ENCODE assay signal across 1 cellular context in the genomic region with DNA sequence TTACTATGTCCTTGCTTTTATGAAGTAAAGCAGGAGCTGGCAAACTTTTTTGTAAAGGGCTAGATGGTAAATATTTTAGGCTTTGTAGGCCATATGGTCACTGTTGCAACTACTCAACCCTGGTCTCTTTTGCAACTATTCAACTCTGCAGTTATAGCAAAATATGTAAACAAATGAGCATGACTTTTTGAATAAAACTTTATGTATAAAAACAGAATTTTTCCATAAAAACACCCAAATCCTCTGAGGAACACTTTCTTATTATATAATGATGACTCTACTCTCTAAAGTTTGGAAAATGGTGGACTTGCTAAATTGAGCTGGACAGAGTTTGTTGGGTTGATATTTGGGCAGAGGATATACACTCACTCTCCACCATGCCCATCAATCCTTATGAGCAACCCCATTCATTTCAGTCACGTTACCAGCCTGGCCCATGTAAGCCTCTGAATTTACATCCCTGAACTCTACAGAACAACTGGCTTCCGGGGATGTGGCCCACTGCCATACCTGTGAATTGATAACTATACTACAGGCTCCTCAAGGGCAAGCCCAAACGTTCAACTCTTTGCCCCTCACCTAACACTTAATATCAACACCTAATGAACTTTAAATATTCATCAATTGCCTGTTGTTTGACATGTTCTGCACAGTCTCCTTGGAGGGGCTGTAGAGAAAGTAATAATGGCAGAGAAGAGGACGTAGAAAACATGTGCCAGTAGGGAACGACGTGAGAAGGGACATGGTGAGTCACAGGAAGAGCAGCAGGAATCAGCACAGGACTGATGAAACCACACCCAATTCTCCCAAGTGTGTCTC.
TF ChIP-seq lines count a peak whose summit lies in the region.

No MANE protein-coding gene starts in this region.

TF ChIP-seq in K562, 482 proteins besides CTCF, POLR2A, EP300 and RAD21 (continued from another document and continues in another):
- TF ChIP-seq, protein P1, sequence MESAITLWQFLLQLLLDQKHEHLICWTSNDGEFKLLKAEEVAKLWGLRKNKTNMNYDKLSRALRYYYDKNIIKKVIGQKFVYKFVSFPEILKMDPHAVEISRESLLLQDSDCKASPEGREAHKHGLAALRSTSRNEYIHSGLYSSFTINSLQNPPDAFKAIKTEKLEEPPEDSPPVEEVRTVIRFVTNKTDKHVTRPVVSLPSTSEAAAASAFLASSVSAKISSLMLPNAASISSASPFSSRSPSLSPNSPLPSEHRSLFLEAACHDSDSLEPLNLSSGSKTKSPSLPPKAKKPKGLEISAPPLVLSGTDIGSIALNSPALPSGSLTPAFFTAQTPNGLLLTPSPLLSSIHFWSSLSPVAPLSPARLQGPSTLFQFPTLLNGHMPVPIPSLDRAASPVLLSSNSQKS (CRISPR knock-in tag; IDR thresholded peaks at IDR 0.05), result no peak
- no peak for TF ChIP-seq FOXM1 (IDR thresholded peaks at IDR 0.05; ENCODE audit: low read depth)
- TF ChIP-seq FOXM1 (CRISPR knock-in tag; IDR thresholded peaks at IDR 0.05; ENCODE audit: low read depth), result no peak
- TF ChIP-seq NFXL1 (CRISPR knock-in tag; IDR thresholded peaks at IDR 0.05), result no peak; the same call in 1 of the 2 replicates
- TF ChIP-seq, protein P2, sequence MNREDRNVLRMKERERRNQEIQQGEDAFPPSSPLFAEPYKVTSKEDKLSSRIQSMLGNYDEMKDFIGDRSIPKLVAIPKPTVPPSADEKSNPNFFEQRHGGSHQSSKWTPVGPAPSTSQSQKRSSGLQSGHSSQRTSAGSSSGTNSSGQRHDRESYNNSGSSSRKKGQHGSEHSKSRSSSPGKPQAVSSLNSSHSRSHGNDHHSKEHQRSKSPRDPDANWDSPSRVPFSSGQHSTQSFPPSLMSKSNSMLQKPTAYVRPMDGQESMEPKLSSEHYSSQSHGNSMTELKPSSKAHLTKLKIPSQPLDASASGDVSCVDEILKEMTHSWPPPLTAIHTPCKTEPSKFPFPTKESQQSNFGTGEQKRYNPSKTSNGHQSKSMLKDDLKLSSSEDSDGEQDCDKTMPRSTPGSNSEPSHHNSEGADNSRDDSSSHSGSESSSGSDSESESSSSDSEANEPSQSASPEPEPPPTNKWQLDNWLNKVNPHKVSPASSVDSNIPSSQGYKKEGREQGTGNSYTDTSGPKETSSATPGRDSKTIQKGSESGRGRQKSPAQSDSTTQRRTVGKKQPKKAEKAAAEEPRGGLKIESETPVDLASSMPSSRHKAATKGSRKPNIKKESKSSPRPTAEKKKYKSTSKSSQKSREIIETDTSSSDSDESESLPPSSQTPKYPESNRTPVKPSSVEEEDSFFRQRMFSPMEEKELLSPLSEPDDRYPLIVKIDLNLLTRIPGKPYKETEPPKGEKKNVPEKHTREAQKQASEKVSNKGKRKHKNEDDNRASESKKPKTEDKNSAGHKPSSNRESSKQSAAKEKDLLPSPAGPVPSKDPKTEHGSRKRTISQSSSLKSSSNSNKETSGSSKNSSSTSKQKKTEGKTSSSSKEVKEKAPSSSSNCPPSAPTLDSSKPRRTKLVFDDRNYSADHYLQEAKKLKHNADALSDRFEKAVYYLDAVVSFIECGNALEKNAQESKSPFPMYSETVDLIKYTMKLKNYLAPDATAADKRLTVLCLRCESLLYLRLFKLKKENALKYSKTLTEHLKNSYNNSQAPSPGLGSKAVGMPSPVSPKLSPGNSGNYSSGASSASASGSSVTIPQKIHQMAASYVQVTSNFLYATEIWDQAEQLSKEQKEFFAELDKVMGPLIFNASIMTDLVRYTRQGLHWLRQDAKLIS (CRISPR knock-in tag; IDR thresholded peaks at IDR 0.05), result no peak
- TF ChIP-seq RNF2 (IDR thresholded peaks at IDR 0.05), result no peak
- TF ChIP-seq, protein P3, sequence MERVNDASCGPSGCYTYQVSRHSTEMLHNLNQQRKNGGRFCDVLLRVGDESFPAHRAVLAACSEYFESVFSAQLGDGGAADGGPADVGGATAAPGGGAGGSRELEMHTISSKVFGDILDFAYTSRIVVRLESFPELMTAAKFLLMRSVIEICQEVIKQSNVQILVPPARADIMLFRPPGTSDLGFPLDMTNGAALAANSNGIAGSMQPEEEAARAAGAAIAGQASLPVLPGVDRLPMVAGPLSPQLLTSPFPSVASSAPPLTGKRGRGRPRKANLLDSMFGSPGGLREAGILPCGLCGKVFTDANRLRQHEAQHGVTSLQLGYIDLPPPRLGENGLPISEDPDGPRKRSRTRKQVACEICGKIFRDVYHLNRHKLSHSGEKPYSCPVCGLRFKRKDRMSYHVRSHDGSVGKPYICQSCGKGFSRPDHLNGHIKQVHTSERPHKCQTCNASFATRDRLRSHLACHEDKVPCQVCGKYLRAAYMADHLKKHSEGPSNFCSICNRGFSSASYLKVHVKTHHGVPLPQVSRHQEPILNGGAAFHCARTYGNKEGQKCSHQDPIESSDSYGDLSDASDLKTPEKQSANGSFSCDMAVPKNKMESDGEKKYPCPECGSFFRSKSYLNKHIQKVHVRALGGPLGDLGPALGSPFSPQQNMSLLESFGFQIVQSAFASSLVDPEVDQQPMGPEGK (CRISPR knock-in tag; IDR thresholded peaks at IDR 0.05; ENCODE audit: borderline replicate concordance), result no peak
- TF ChIP-seq, protein P4, sequence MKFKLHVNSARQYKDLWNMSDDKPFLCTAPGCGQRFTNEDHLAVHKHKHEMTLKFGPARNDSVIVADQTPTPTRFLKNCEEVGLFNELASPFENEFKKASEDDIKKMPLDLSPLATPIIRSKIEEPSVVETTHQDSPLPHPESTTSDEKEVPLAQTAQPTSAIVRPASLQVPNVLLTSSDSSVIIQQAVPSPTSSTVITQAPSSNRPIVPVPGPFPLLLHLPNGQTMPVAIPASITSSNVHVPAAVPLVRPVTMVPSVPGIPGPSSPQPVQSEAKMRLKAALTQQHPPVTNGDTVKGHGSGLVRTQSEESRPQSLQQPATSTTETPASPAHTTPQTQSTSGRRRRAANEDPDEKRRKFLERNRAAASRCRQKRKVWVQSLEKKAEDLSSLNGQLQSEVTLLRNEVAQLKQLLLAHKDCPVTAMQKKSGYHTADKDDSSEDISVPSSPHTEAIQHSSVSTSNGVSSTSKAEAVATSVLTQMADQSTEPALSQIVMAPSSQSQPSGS (CRISPR knock-in tag; IDR thresholded peaks at IDR 0.05), result no peak
- TF ChIP-seq, protein P5, sequence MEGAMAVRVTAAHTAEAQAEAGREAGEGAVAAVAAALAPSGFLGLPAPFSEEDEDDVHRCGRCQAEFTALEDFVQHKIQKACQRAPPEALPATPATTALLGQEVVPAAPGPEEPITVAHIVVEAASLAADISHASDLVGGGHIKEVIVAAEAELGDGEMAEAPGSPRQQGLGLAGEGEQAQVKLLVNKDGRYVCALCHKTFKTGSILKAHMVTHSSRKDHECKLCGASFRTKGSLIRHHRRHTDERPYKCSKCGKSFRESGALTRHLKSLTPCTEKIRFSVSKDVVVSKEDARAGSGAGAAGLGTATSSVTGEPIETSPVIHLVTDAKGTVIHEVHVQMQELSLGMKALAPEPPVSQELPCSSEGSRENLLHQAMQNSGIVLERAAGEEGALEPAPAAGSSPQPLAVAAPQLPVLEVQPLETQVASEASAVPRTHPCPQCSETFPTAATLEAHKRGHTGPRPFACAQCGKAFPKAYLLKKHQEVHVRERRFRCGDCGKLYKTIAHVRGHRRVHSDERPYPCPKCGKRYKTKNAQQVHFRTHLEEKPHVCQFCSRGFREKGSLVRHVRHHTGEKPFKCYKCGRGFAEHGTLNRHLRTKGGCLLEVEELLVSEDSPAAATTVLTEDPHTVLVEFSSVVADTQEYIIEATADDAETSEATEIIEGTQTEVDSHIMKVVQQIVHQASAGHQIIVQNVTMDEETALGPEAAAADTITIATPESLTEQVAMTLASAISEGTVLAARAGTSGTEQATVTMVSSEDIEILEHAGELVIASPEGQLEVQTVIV (CRISPR knock-in tag; IDR thresholded peaks at IDR 0.05; ENCODE audit: borderline replicate concordance), result no peak
- peak; percentile 82 for TF ChIP-seq MEF2D (tag; conservative IDR thresholded peaks at IDR 0.05; ENCODE audit: low read depth)
- TF ChIP-seq, protein P6, sequence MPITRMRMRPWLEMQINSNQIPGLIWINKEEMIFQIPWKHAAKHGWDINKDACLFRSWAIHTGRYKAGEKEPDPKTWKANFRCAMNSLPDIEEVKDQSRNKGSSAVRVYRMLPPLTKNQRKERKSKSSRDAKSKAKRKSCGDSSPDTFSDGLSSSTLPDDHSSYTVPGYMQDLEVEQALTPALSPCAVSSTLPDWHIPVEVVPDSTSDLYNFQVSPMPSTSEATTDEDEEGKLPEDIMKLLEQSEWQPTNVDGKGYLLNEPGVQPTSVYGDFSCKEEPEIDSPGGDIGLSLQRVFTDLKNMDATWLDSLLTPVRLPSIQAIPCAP (CRISPR knock-in tag; IDR thresholded peaks at IDR 0.05; ENCODE audit: borderline replicate concordance), result 0 out of 2 replicates have a peak, but pooled peaks have one; percentile 45
- TF ChIP-seq, protein P7, sequence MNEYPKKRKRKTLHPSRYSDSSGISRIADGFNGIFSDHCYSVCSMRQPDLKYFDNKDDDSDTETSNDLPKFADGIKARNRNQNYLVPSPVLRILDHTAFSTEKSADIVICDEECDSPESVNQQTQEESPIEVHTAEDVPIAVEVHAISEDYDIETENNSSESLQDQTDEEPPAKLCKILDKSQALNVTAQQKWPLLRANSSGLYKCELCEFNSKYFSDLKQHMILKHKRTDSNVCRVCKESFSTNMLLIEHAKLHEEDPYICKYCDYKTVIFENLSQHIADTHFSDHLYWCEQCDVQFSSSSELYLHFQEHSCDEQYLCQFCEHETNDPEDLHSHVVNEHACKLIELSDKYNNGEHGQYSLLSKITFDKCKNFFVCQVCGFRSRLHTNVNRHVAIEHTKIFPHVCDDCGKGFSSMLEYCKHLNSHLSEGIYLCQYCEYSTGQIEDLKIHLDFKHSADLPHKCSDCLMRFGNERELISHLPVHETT (CRISPR knock-in tag; conservative IDR thresholded peaks at IDR 0.05 in 1 of 2, IDR thresholded peaks at IDR 0.05 in 1 of 2), result no peak
- TF ChIP-seq, protein P8, sequence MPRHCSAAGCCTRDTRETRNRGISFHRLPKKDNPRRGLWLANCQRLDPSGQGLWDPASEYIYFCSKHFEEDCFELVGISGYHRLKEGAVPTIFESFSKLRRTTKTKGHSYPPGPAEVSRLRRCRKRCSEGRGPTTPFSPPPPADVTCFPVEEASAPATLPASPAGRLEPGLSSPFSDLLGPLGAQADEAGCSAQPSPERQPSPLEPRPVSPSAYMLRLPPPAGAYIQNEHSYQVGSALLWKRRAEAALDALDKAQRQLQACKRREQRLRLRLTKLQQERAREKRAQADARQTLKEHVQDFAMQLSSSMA (CRISPR knock-in tag; IDR thresholded peaks at IDR 0.05), result no peak
- TF ChIP-seq STAT5B (CRISPR knock-in tag; IDR thresholded peaks at IDR 0.05), result no peak
- no peak for TF ChIP-seq SRSF1 (IDR thresholded peaks at IDR 0.05; ENCODE audit: low read depth, low read length)
- peak in 1 of 2 experiments; percentile 89; a peak in 1 of 3 replicates for TF ChIP-seq CBX3 (IDR thresholded peaks at IDR 0.05; ENCODE audit: borderline replicate concordance in 1 of 2, low read length in 2 of 2)
- peak; percentile 66; the same call in 1 of the 2 replicates for TF ChIP-seq ZNF24 (IDR thresholded peaks at IDR 0.05)
- no peak for TF ChIP-seq NR2C2 (CRISPR knock-in tag; IDR thresholded peaks at IDR 0.05)
- TF ChIP-seq NR2C2 (tag; IDR thresholded peaks at IDR 0.05), result peak; percentile 71
- TF ChIP-seq, protein P9, sequence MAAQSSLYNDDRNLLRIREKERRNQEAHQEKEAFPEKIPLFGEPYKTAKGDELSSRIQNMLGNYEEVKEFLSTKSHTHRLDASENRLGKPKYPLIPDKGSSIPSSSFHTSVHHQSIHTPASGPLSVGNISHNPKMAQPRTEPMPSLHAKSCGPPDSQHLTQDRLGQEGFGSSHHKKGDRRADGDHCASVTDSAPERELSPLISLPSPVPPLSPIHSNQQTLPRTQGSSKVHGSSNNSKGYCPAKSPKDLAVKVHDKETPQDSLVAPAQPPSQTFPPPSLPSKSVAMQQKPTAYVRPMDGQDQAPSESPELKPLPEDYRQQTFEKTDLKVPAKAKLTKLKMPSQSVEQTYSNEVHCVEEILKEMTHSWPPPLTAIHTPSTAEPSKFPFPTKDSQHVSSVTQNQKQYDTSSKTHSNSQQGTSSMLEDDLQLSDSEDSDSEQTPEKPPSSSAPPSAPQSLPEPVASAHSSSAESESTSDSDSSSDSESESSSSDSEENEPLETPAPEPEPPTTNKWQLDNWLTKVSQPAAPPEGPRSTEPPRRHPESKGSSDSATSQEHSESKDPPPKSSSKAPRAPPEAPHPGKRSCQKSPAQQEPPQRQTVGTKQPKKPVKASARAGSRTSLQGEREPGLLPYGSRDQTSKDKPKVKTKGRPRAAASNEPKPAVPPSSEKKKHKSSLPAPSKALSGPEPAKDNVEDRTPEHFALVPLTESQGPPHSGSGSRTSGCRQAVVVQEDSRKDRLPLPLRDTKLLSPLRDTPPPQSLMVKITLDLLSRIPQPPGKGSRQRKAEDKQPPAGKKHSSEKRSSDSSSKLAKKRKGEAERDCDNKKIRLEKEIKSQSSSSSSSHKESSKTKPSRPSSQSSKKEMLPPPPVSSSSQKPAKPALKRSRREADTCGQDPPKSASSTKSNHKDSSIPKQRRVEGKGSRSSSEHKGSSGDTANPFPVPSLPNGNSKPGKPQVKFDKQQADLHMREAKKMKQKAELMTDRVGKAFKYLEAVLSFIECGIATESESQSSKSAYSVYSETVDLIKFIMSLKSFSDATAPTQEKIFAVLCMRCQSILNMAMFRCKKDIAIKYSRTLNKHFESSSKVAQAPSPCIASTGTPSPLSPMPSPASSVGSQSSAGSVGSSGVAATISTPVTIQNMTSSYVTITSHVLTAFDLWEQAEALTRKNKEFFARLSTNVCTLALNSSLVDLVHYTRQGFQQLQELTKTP (IDR thresholded peaks at IDR 0.05; ENCODE audit: low read depth in 1 of 2, partially characterized antibody in 2 of 2), result peak in 1 of 2 experiments; percentile 49
- TF ChIP-seq SMARCB1 (IDR thresholded peaks at IDR 0.05; ENCODE audit: insufficient read length, low read depth), result no peak
- peak; percentile 31 for TF ChIP-seq TAF9B (IDR thresholded peaks at IDR 0.05; ENCODE audit: partially characterized antibody)
- peak; percentile 48; the same call in 1 of the 2 replicates for TF ChIP-seq KLF1 (tag; IDR thresholded peaks at IDR 0.05)
- no peak for TF ChIP-seq ATF1 (CRISPR knock-in tag; IDR thresholded peaks at IDR 0.05)
- peak; percentile 74 for TF ChIP-seq ATF1 (tag; IDR thresholded peaks at IDR 0.05)
- TF ChIP-seq BDP1 (IDR thresholded peaks at IDR 0.05; ENCODE audit: insufficient read depth, insufficient read length), result no peak
- TF ChIP-seq NCOA4 (IDR thresholded peaks at IDR 0.05; ENCODE audit: partially characterized antibody), result no peak
- TF ChIP-seq, protein P10, sequence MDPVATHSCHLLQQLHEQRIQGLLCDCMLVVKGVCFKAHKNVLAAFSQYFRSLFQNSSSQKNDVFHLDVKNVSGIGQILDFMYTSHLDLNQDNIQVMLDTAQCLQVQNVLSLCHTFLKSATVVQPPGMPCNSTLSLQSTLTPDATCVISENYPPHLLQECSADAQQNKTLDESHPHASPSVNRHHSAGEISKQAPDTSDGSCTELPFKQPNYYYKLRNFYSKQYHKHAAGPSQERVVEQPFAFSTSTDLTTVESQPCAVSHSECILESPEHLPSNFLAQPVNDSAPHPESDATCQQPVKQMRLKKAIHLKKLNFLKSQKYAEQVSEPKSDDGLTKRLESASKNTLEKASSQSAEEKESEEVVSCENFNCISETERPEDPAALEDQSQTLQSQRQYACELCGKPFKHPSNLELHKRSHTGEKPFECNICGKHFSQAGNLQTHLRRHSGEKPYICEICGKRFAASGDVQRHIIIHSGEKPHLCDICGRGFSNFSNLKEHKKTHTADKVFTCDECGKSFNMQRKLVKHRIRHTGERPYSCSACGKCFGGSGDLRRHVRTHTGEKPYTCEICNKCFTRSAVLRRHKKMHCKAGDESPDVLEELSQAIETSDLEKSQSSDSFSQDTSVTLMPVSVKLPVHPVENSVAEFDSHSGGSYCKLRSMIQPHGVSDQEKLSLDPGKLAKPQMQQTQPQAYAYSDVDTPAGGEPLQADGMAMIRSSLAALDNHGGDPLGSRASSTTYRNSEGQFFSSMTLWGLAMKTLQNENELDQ (CRISPR knock-in tag; IDR thresholded peaks at IDR 0.05; ENCODE audit: borderline replicate concordance), result no peak
- no peak for TF ChIP-seq TGIF2 (CRISPR knock-in tag; IDR thresholded peaks at IDR 0.05)
- peak; percentile 57 for TF ChIP-seq BRD9 (IDR thresholded peaks at IDR 0.05; ENCODE audit: low read depth, partially characterized antibody)
- TF ChIP-seq ZZZ3 (IDR thresholded peaks at IDR 0.05), result no peak
- no peak for TF ChIP-seq CBX2 (IDR thresholded peaks at IDR 0.05; ENCODE audit: insufficient read depth, low read length, poor library complexity, severe bottlenecking)
- TF ChIP-seq ZBED1 (IDR thresholded peaks at IDR 0.05), result no peak
